Comparison of ENCODE assay signal across 9 cellular contexts in genomic region chr17:27241346-27241946, GRCh38. TPM values are rescaled to one million over a fixed set of nuclear protein-coding genes. Genes with fewer than 3 reads are reported as not detected.
A peak's percentile ranks its signal among the peaks of the same experiment; 100 is the strongest.
DNase-seq lines count a peak whose midpoint lies in the region; ATAC-seq, FAIRE-seq and TF ChIP-seq lines count a peak whose summit lies in the region.
"Had no signal": no experiment of that assay in that cellular context is flagged by ENCODE, and none has a peak within 500 bp of the region (broad histone marks: within the 10 kb centered on the region; RNA-seq: fewer than 3 reads in every experiment).

No MANE protein-coding gene starts in this region.

- H3K9me3 ChIP-seq in esophagus squamous epithelium: no peaks in the 10 kb centered on the region
- H3K9me3 ChIP-seq in kidney (ENCODE audit: control insufficient read depth in 1 of 2, low read length in 2 of 2): no peaks in the 10 kb centered on the region

- WGBS in esophagus squamous epithelium, 2 donors: 23 to 53% methylated on average over 5 of the region's 5 CpGs

- peaks cover 34 to 90% (median 56%) of the 10 kb centered on the region in 3 donors for H3K4me1 ChIP-seq in esophagus squamous epithelium
- H3K4me1 ChIP-seq in kidney (ENCODE audit: control insufficient read depth in 1 of 2, insufficient read depth in 1 of 2, low read depth in 1 of 2, low read length in 2 of 2): peaks cover 0 to 10% of the 10 kb centered on the region in 2 donors

- TF ChIP-seq CTCF in esophagus squamous epithelium (IDR thresholded peaks at IDR 0.05) (no peak), kidney (IDR thresholded peaks at IDR 0.05; ENCODE audit: borderline replicate concordance, extremely low read depth, insufficient read depth) (no peak)

- no peaks in the 10 kb centered on the region for H3K27me3 ChIP-seq in esophagus squamous epithelium

- ATAC-seq in GM19397 (IDR thresholded peaks at IDR 0.05; ENCODE audit: unreplicated experiment) (peak; percentile 42), HG03565 (IDR thresholded peaks at IDR 0.05; ENCODE audit: unreplicated experiment) (peak; percentile 48), GM19023 (IDR thresholded peaks at IDR 0.05; ENCODE audit: unreplicated experiment) (no peak), GM21576 (IDR thresholded peaks at IDR 0.05; ENCODE audit: unreplicated experiment) (no peak)

- H3K9ac ChIP-seq in kidney (ENCODE audit: low read length in 2 of 2): no peak overlapping the region
- H3K9ac ChIP-seq: KMS-11 had no signal

- H3K36me3 ChIP-seq in esophagus squamous epithelium (no peaks in the 10 kb centered on the region), kidney (ENCODE audit: control insufficient read depth in 1 of 2, insufficient read depth in 2 of 2, low read length in 2 of 2) (no peaks in the 10 kb centered on the region)

- no peak for TF ChIP-seq POLR2A in esophagus squamous epithelium (IDR thresholded peaks at IDR 0.05)

- no peak for FAIRE-seq in kidney (lab: Jason Lieb, UNC)

- H3K27ac ChIP-seq in esophagus squamous epithelium (peak overlapping the region; percentile 68 to 92 (median 84)), kidney (ENCODE audit: low read depth in 2 of 2, low read length in 2 of 2) (no peak overlapping the region)
- H3K27ac ChIP-seq: KMS-11 had no signal

- H3K4me3 ChIP-seq in esophagus squamous epithelium (no peak overlapping the region), kidney (ENCODE audit: low read length in 2 of 2) (no peak overlapping the region)

- intact Hi-C loops in esophagus squamous epithelium (cut with DNase I) (loop anchor here (5.0 to 10.0 kb wide), 2 partner anchors 53 to 101 kb away; partner anchors contain the start of gene WSB1), kidney (cut with DNase I) (no loop called here)

- DNase-seq in AG08395 (ENCODE audit: low spot score) (peak; percentile 27), esophagus squamous epithelium (lab: John Stamatoyannopoulos, UW) (no peak), AG08396 (ENCODE audit: low spot score) (no peak), kidney (no peak)

RNA-seq across cellular contexts. Expression of gene WSB1, which starts 52.5 kb away (rescaled TPM):
- 100 to 1,000 TPM in 1 of 4 donors, 10 to 100 TPM in 3; 27.9 to 112 (median 62.8) TPM for total RNA-seq in esophagus squamous epithelium
- total RNA-seq in kidney: 195 TPM
- polyA plus RNA-seq in kidney (ENCODE audit: insufficient read depth, low read depth, low replicate concordance): 59.8 TPM

Comparison
In these comparisons a context has a peak if more than half of its experiments do, and no peak if none do; other contexts are left out.
1. ATAC-seq: peak in GM19397 (single experiment) and HG03565 (single experiment); none in GM19023 (single experiment) and GM21576 (single experiment).
2. H3K27ac ChIP-seq: peak in esophagus squamous epithelium (4 of 4); none in kidney (0 of 2).